8 cellular contexts compared by ENCODE assay signal in genomic region chr2:218259099-218259921, GRCh38. TPM values are rescaled to one million over a fixed set of nuclear protein-coding genes. Genes with fewer than 3 reads are reported as not detected.
DNase-seq lines count a peak whose midpoint lies in the region; ATAC-seq and TF ChIP-seq lines count a peak whose summit lies in the region.

No MANE protein-coding gene starts in this region.

- ATAC-seq in activated B cell treated with CpG ODN at 0.5 μM for 24 hours (ENCODE audit: low read depth) (no peak), heart left ventricle (peak; percentile 82 to 86 (median 86)), GM21717 (IDR thresholded peaks at IDR 0.05; ENCODE audit: unreplicated experiment) (no peak), HG03460 (IDR thresholded peaks at IDR 0.05; ENCODE audit: unreplicated experiment) (no peak)

- POLR2A ChIA-PET in activated B cell treated with CpG ODN at 0.5 μM for 24 hours (lab: Charles Lee) = interaction anchor here (0.6 to 8.4 kb wide), 4 partner anchors 9 to 41 kb away, joined by 3 to 94 read pairs (median 10); partner anchors contain the start of genes AAMP, ARPC2 and PNKD

- H3K4me3 ChIP-seq in heart left ventricle (peak overlapping the region in 8 of 12 donors; percentile 6 to 29 (median 16)), rectal smooth muscle tissue (ENCODE audit: low read length) (peak overlapping the region; percentile 15)

- no peak overlapping the region for H3K9ac ChIP-seq in rectal smooth muscle tissue (ENCODE audit: low read length)

- H3K9me3 ChIP-seq in heart left ventricle = no peaks in the 10 kb centered on the region

- TF ChIP-seq CTCF in activated B cell treated with CpG ODN at 0.5 μM for 24 hours (IDR thresholded peaks at IDR 0.05) (no peak), heart left ventricle (IDR thresholded peaks at IDR 0.05) (peak in 1 of 12 donors; percentile 11)

- no peaks in the 10 kb centered on the region for H3K9me3 Mint-ChIP-seq in activated B cell treated with CpG ODN at 0.5 μM for 24 hours

- intact Hi-C loops in activated B cell treated with CpG ODN at 0.5 μM for 24 hours (cut with micrococcal nuclease) = no loop called here
- intact Hi-C loops in heart left ventricle (cut with DNase I) = loop anchor here in 7 of 10 donors (1.0 to 5.0 kb wide), 5 partner anchors 37 to 73 kb away; partner anchors contain the start of gene ARPC2 (in 2 of the 7)

- CTCF ChIA-PET in activated B cell treated with CpG ODN at 0.5 μM for 24 hours (lab: Charles Lee) = interaction anchor here (1.4 to 3.6 kb wide), 2 partner anchors 12 to 41 kb away, joined by 4 to 29 read pairs; partner anchors contain the start of genes AAMP and PNKD

- H3K27me3 Mint-ChIP-seq in activated B cell treated with CpG ODN at 0.5 μM for 24 hours = no peaks in the 10 kb centered on the region

- peak in 1 of 2 donors; percentile 21 for TF ChIP-seq POLR2A in heart left ventricle (IDR thresholded peaks at IDR 0.05)

- no peak overlapping the region for H3K4me3 Mint-ChIP-seq in activated B cell treated with CpG ODN at 0.5 μM for 24 hours

- H3K4me1 Mint-ChIP-seq in activated B cell treated with CpG ODN at 0.5 μM for 24 hours = peaks cover 79% of the 10 kb centered on the region

- peaks cover 34% of the 10 kb centered on the region for H3K36me3 Mint-ChIP-seq in activated B cell treated with CpG ODN at 0.5 μM for 24 hours (ENCODE audit: low read depth)

- H3K27me3 ChIP-seq in heart left ventricle (no peaks in the 10 kb centered on the region), rectal smooth muscle tissue (ENCODE audit: control insufficient read depth, insufficient read depth, low read length) (no peaks in the 10 kb centered on the region)

- DNase-seq in GM04504 (ENCODE audit: low read depth) (peak; percentile 24), activated B cell treated with CpG ODN at 0.5 μM for 24 hours (no peak), heart left ventricle (peak; percentile 78 to 87 (median 79)), UCSD-AML1 (lab: John Stamatoyannopoulos, UW; ENCODE audit: unreplicated experiment) (no peak), SW480 (ENCODE audit: low spot score) (no peak)

- H3K27ac ChIP-seq in heart left ventricle (peak overlapping the region; percentile 75 to 93 (median 88)), rectal smooth muscle tissue (ENCODE audit: low read depth, low read length) (peak overlapping the region; percentile 83)

- 26 to 34% (median 28%) methylated on average over 14 to 15 of the region's 15 CpGs for WGBS in heart left ventricle, 4 donors

- H3K36me3 ChIP-seq in heart left ventricle (peaks cover 0 to 48% (median 35%) of the 10 kb centered on the region in 9 donors), rectal smooth muscle tissue (ENCODE audit: control insufficient read depth, insufficient read depth, low read length) (peaks cover 4% of the 10 kb centered on the region)

- H3K4me1 ChIP-seq in heart left ventricle (peaks cover 3 to 75% (median 56%) of the 10 kb centered on the region in 12 donors), rectal smooth muscle tissue (ENCODE audit: control insufficient read depth, insufficient read depth, low read length) (peaks cover 49% of the 10 kb centered on the region)

- peak overlapping the region; percentile 92 for H3K27ac Mint-ChIP-seq in activated B cell treated with CpG ODN at 0.5 μM for 24 hours

RNA-seq across cellular contexts. Expression of gene GPBAR1, which starts 1.5 kb away (rescaled TPM):
- total RNA-seq in activated B cell treated with CpG ODN at 0.5 μM for 24 hours = 0.67 and 0.81 TPM in 2 replicates
- total RNA-seq in heart left ventricle = 1 to 10 TPM in 6 of 9 donors, under 1 TPM in 3; 0.52 to 4.7 (median 1.2) TPM
- polyA plus RNA-seq in heart left ventricle = 1 to 10 TPM in 1 of 2 donors, under 1 TPM in 1; 1.00 to 1.8 TPM

RNA-seq across cellular contexts. Expression of gene AAMP, which starts 10.6 kb away (rescaled TPM):
- total RNA-seq in activated B cell treated with CpG ODN at 0.5 μM for 24 hours = 63.4 and 63.6 TPM in 2 replicates
- total RNA-seq in heart left ventricle = 100 to 1,000 TPM in 2 of 9 donors, 10 to 100 TPM in 7; 51.6 to 127 (median 58.0) TPM
- 100 to 1,000 TPM in 1 of 2 donors, 10 to 100 TPM in 1; 58.6 to 150 TPM for polyA plus RNA-seq in heart left ventricle

RNA-seq across cellular contexts. Expression of gene PNKD, which starts 11.0 kb away (rescaled TPM):
- total RNA-seq in activated B cell treated with CpG ODN at 0.5 μM for 24 hours = 21.0 and 23.7 TPM in 2 replicates
- 10 to 100 TPM; 53.8 to 78.7 (median 72.5) TPM for total RNA-seq in heart left ventricle
- polyA plus RNA-seq in heart left ventricle = 100 to 1,000 TPM in 1 of 2 donors, 10 to 100 TPM in 1; 54.6 to 146 TPM

RNA-seq across cellular contexts. Expression of gene TMBIM1, which starts 33.0 kb away (rescaled TPM):
- 40.7 and 45.0 TPM in 2 replicates for total RNA-seq in activated B cell treated with CpG ODN at 0.5 μM for 24 hours
- 100 to 1,000 TPM in 7 of 9 donors, 10 to 100 TPM in 2; 89.1 to 173 (median 126) TPM for total RNA-seq in heart left ventricle
- polyA plus RNA-seq in heart left ventricle = 100 to 1,000 TPM in 1 of 2 donors, 10 to 100 TPM in 1; 41.8 to 208 TPM

RNA-seq across cellular contexts. Expression of gene ARPC2, which starts 42.3 kb away (rescaled TPM):
- total RNA-seq in activated B cell treated with CpG ODN at 0.5 μM for 24 hours = 711 and 737 TPM in 2 replicates
- 100 to 1,000 TPM; 126 to 278 (median 139) TPM for total RNA-seq in heart left ventricle
- polyA plus RNA-seq in heart left ventricle = 100 to 1,000 TPM in 1 of 2 donors, 10 to 100 TPM in 1; 64.9 to 223 TPM

Comparison
In these comparisons a context has a peak if more than half of its experiments do, and no peak if none do; other contexts are left out.
1. DNase-seq: peak in GM04504 (single experiment) and heart left ventricle (5 of 5); none in activated B cell treated with CpG ODN at 0.5 μM for 24 hours (single experiment), UCSD-AML1 (single experiment) and SW480 (single experiment).
2. ATAC-seq: peak in heart left ventricle (4 of 4); none in activated B cell treated with CpG ODN at 0.5 μM for 24 hours (single experiment), GM21717 (single experiment) and HG03460 (single experiment).